ENCODE assay signal across 10 cellular contexts in genomic region chr4:52714597-52715254, GRCh38. TPM values are rescaled to one million over a fixed set of nuclear protein-coding genes. Genes with fewer than 3 reads are reported as not detected.
DNase-seq lines count a peak whose midpoint lies in the region; ATAC-seq, FAIRE-seq and TF ChIP-seq lines count a peak whose summit lies in the region.
"Had no signal": no experiment of that assay in that cellular context is flagged by ENCODE, and none has a peak within 500 bp of the region (broad histone marks: within the 10 kb centered on the region; RNA-seq: fewer than 3 reads in every experiment).

No MANE protein-coding gene starts in this region.

- H2AFZ ChIP-seq in PC-3 (ENCODE audit: low read length): no peak overlapping the region

- H3K36me3 ChIP-seq in PC-3 (ENCODE audit: low read depth, low read length): peaks cover 30% of the 10 kb centered on the region
- H3K36me3 ChIP-seq: colonic mucosa had no signal

- TF ChIP-seq CTCF in PC-3 (conservative IDR thresholded peaks at IDR 0.05; ENCODE audit: low read depth, low read length) (no peak), coronary artery (IDR thresholded peaks at IDR 0.05) (no peak), type B pancreatic cell (conservative IDR thresholded peaks at IDR 0.05) (no peak)

- H4K20me1 ChIP-seq in PC-3 (ENCODE audit: low read length): no peaks in the 10 kb centered on the region

- H3K27ac ChIP-seq in PC-3 (ENCODE audit: low read length): no peak overlapping the region
- no peak overlapping the region for H3K27ac ChIP-seq in coronary artery
- H3K27ac ChIP-seq: colonic mucosa had no signal

- peaks cover 28% of the 10 kb centered on the region for H3K4me1 Mint-ChIP-seq in type B pancreatic cell (ENCODE audit: unreplicated experiment)

- FAIRE-seq in GM12891 (lab: Jason Lieb, UNC): no peak

- H3F3A ChIP-seq in PC-3 (ENCODE audit: low read length, unreplicated experiment): peaks cover 7% of the 10 kb centered on the region

- H3K36me3 Mint-ChIP-seq in type B pancreatic cell: peaks cover 38% of the 10 kb centered on the region

- peak overlapping the region; percentile 6 for H3K27ac Mint-ChIP-seq in type B pancreatic cell

- CTCF ChIA-PET in PC-3 (lab: Charles Lee): no interaction called here

- no peaks in the 10 kb centered on the region for H3K27me3 ChIP-seq in PC-3 (ENCODE audit: low read length)
- H3K27me3 ChIP-seq: colonic mucosa had no signal

- intact Hi-C loops in PC-3 (cut with micrococcal nuclease): loop anchor here (5.0 kb wide), 1 partner anchor 1518 kb away; no protein-coding TSS in a partner anchor

- H3K4me3 ChIP-seq in PC-3 (ENCODE audit: low read length) (peak overlapping the region; percentile 82; the same call in 1 of the 2 replicates), coronary artery (peak overlapping the region; percentile 28)
- H3K4me3 ChIP-seq: colonic mucosa had no signal

- POLR2A ChIA-PET in PC-3 (lab: Charles Lee; ENCODE audit: unreplicated experiment): no interaction called here

- no peaks in the 10 kb centered on the region for H3K9me2 ChIP-seq in PC-3 (replicated peaks; ENCODE audit: low read length)

- peak; percentile 8 for DNase-seq in stimulated activated CD4-positive, alpha-beta T cell treated with anti-CD3 and anti-CD28 coated beads, Interleukin-1b, Interleukin-23, amount 100 ng/mL, for 48 hours
- no peak for DNase-seq in stimulated activated CD4-positive, alpha-beta T cell treated with anti-CD3 and anti-CD28 coated beads, Interleukin-2, amount 100 ng/mL, for 24 hours
- DNase-seq in PC-3 (no peak), coronary artery (ENCODE audit: low spot score) (no peak), type B pancreatic cell (ENCODE audit: extremely low spot score, unreplicated experiment) (no peak), NCI-H1105 (lab: John Stamatoyannopoulos, UW) (no peak), GM12891 (ENCODE audit: insufficient read length, low spot score) (no peak)
- DNase-seq: colonic mucosa, NCI-H1105 treated with DMSO at 0.1 percent for 48 hours had no signal

- peaks cover 2% of the 10 kb centered on the region for H3K27me3 Mint-ChIP-seq in type B pancreatic cell

- no peak; the same call in 1 of the 2 replicates for TF ChIP-seq POLR2A in GM12891 (IDR thresholded peaks at IDR 0.05; ENCODE audit: low read depth, low read length)

- no peak for ATAC-seq in PC-3
- no peak for ATAC-seq in GM18873 (IDR thresholded peaks at IDR 0.05; ENCODE audit: low FRiP score, unreplicated experiment)

- H3K9ac ChIP-seq in PC-3 (ENCODE audit: low read length): no peak overlapping the region

- peak overlapping the region; percentile 94 for H3K4me2 ChIP-seq in PC-3 (ENCODE audit: low read length)

- H3K9me3 ChIP-seq in PC-3 (ENCODE audit: low read length): no peaks in the 10 kb centered on the region
- H3K9me3 ChIP-seq: colonic mucosa had no signal

- no TSS peak for BruUV-seq in PC-3 (replicated peaks; lab: Mats Ljungman, UMichigan)

- peaks cover 25% of the 10 kb centered on the region for H3K79me2 ChIP-seq in PC-3 (ENCODE audit: low read length)

- no peaks in the 10 kb centered on the region for H3K9me3 Mint-ChIP-seq in type B pancreatic cell

- peaks cover 29% of the 10 kb centered on the region for H3K4me1 ChIP-seq in PC-3 (ENCODE audit: insufficient read depth, low read length)

- peak overlapping the region; percentile 96 for H3K4me3 Mint-ChIP-seq in type B pancreatic cell

TF ChIP-seq in GM12891, 5 proteins besides CTCF, POLR2A, EP300 and RAD21:
- TF ChIP-seq TAF1 (IDR thresholded peaks at IDR 0.05; ENCODE audit: low read depth, low read length) (no peak), PAX5 (IDR thresholded peaks at IDR 0.05; ENCODE audit: insufficient read depth, low read length, severe bottlenecking) (no peak), SPI1 (IDR thresholded peaks at IDR 0.05; ENCODE audit: low read depth, low read length) (no peak), POU2F2 (IDR thresholded peaks at IDR 0.05; ENCODE audit: low read depth, low read length) (no peak), POLR2AphosphoS5 (IDR thresholded peaks at IDR 0.05; ENCODE audit: low read depth, low read length) (no peak)

RNA-seq across cellular contexts. Expression of gene ERVMER34-1, which starts 36.5 kb away (rescaled TPM):
- total RNA-seq in PC-3 (2014; rRNA removed): 1.1 and 1.7 TPM in 2 replicates
- 1.9 and 3.9 TPM in 2 replicates for total RNA-seq in type B pancreatic cell (ENCODE audit: low replicate concordance)
- polyA plus RNA-seq in GM12891 (2012; ENCODE audit: low read depth, missing spikeins): not detected

RNA-seq across cellular contexts. Expression of gene USP46, which starts 55.6 kb away (rescaled TPM):
- total RNA-seq in PC-3 (2014; rRNA removed) (9.2 and 9.4 TPM in 2 replicates), type B pancreatic cell (ENCODE audit: low replicate concordance) (28.6 and 53.5 TPM in 2 replicates)
- 5.3 TPM for polyA plus RNA-seq in GM12891 (2012; ENCODE audit: low read depth, missing spikeins)
